In the genomic region with DNA sequence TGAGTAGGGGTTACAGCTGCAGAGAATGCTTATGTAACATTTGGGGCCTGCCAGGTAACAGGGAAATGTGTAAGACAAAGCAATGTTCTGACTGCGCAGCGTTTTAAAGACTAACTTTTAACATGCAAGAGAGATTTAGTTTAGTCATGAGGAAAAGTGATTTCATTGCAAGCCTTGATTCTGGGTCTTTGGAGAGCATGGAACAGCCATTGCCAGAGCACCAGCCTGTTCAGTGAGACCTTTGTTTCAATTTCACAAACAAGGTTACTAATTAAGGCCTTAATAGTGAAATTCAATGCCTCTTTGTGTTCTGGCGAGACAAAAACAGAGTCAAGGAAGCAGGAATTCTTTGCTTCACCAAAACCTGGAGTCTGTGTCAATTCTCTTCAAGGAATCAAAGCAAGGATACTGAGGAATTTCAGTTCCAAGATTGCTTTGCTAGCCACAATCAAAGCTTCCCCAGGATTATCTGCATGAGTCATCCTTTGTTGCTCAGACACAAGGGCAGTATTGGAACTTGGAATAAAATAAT, we compare ENCODE assay signal across 11 cellular contexts. TPM values are rescaled to one million over a fixed set of nuclear protein-coding genes. Genes with fewer than 3 reads are reported as not detected.
DNase-seq lines count a peak whose midpoint lies in the region; ATAC-seq, FAIRE-seq and TF ChIP-seq lines count a peak whose summit lies in the region.
"Had no signal": no experiment of that assay in that cellular context is flagged by ENCODE, and none has a peak within 500 bp of the region (broad histone marks: within the 10 kb centered on the region; RNA-seq: fewer than 3 reads in every experiment).

No MANE protein-coding gene starts in this region.

- TF ChIP-seq POLR2A in gastrocnemius medialis (IDR thresholded peaks at IDR 0.05), result no peak
- TF ChIP-seq POLR2A in GM18505 (IDR thresholded peaks at IDR 0.05; ENCODE audit: borderline replicate concordance, extremely low read depth, insufficient read depth, insufficient read length), result no peak
- TF ChIP-seq POLR2A in lower leg skin (IDR thresholded peaks at IDR 0.05), result no peak
- no peak for TF ChIP-seq POLR2A in GM12892 (IDR thresholded peaks at IDR 0.05; ENCODE audit: low read depth, low read length)

- intact Hi-C loops in gastrocnemius medialis (cut with DNase I; ENCODE audit: low total_unique reads), result loop anchor here (5.0 to 10.0 kb wide), 3 partner anchors 55 to 917 kb away; a partner anchor contains a TSS
- intact Hi-C loops in lower leg skin (cut with DNase I; ENCODE audit: low total_unique reads), result no loop called here

- H3K9me3 ChIP-seq in GM23248 (ENCODE audit: low read depth) (no peaks in the 10 kb centered on the region), adipocyte (ENCODE audit: control insufficient read depth, low read length) (no peaks in the 10 kb centered on the region), gastrocnemius medialis (no peaks in the 10 kb centered on the region)
- H3K9me3 ChIP-seq: gastroesophageal sphincter had no signal

- WGBS in GM23248 (ENCODE audit: low coverage in 1 of 2, low lambda C conversion rate in 2 of 2, missing lambda C conversion rate in 2 of 2), 2 experiments, result 98 to 99% methylated on average over 3 of the region's 3 CpGs
- WGBS in lower leg skin, 2 donors, result 62 to 67% methylated on average over 3 of the region's 3 CpGs

- H3K4me3 ChIP-seq in GM23248 (no peak overlapping the region), adipocyte (ENCODE audit: low read length) (no peak overlapping the region), gastrocnemius medialis (no peak overlapping the region), lower leg skin (ENCODE audit: low read depth, poor library complexity, severe bottlenecking) (no peak overlapping the region)
- H3K4me3 ChIP-seq: gastroesophageal sphincter had no signal

- no peak for FAIRE-seq in GM12892 (lab: Jason Lieb, UNC)

- no peak overlapping the region for H3K4me2 ChIP-seq in GM23248 (ENCODE audit: unreplicated experiment)

- DNase-seq in GM23248, result peak; percentile 50
- DNase-seq in adipocyte (ENCODE audit: low read depth), result peak; percentile 31
- peak; percentile 70 for DNase-seq in globus pallidus (ENCODE audit: low spot score)
- DNase-seq in gastrocnemius medialis, result no peak
- DNase-seq in lower leg skin (ENCODE audit: low spot score in 2 of 2), result no peak
- no peak for DNase-seq in DMS53 treated with DMSO at 0.1 percent for 48 hours (lab: John Stamatoyannopoulos, UW; ENCODE audit: unreplicated experiment)
- DNase-seq in GM12892 (ENCODE audit: insufficient read length), result no peak
- DNase-seq: activated CD8-positive, alpha-beta T cell treated with anti-CD3 and anti-CD28 coated beads, Interleukin-2, amount 10 ng/mL, durations not matched to agents 7 days and 5 days; DND-41 had no signal

- no peaks in the 10 kb centered on the region for H3K79me2 ChIP-seq in GM23248 (ENCODE audit: insufficient read depth)

- in situ Hi-C loops in GM23248 (cut with MboI), result no loop called here
- in situ Hi-C loops in gastrocnemius medialis (cut with MboI; ENCODE audit: low sequenced_read_pairs in 4 of 4), result no loop called here

- ATAC-seq in gastrocnemius medialis, result no peak
- no peak for ATAC-seq in GM18505 (IDR thresholded peaks at IDR 0.05; ENCODE audit: unreplicated experiment)
- ATAC-seq: activated CD8-positive, alpha-beta T cell treated with anti-CD3 and anti-CD28 coated beads, Interleukin-2, amount 10 ng/mL, durations not matched to agents 7 days and 5 days; gastroesophageal sphincter had no signal

- H3K9ac ChIP-seq in GM23248 (no peak overlapping the region), adipocyte (ENCODE audit: low read length) (no peak overlapping the region)

- TF ChIP-seq CTCF in gastrocnemius medialis (IDR thresholded peaks at IDR 0.05 in 4 of 5, conservative IDR thresholded peaks at IDR 0.05 in 1 of 5), result no peak
- no peak for TF ChIP-seq CTCF in lower leg skin (IDR thresholded peaks at IDR 0.05)

- H3K27me3 ChIP-seq in GM23248 (replicated peaks; ENCODE audit: insufficient read depth), result no peaks in the 10 kb centered on the region
- H3K27me3 ChIP-seq in adipocyte (replicated peaks; ENCODE audit: control insufficient read depth, insufficient read depth, low read length), result no peaks in the 10 kb centered on the region
- H3K27me3 ChIP-seq in gastrocnemius medialis, result no peaks in the 10 kb centered on the region
- H3K27me3 ChIP-seq: gastroesophageal sphincter had no signal

- no peak overlapping the region for H2AFZ ChIP-seq in GM23248

- H3K4me1 ChIP-seq in GM23248 (ENCODE audit: insufficient read depth) (0 out of 2 replicates have a peak, but pooled peaks cover 2% of the 10 kb centered on the region), adipocyte (ENCODE audit: control insufficient read depth, insufficient read depth, low read length) (peaks cover 39% of the 10 kb centered on the region), gastrocnemius medialis (peaks cover 92 to 95% of the 10 kb centered on the region in 2 donors)

- H3K36me3 ChIP-seq in GM23248 (ENCODE audit: low read depth) (no peaks in the 10 kb centered on the region; the same call in 1 of the 2 replicates), adipocyte (ENCODE audit: control insufficient read depth, insufficient read depth, low read length, severe bottlenecking) (peaks cover 17% of the 10 kb centered on the region), gastrocnemius medialis (peaks cover 0 to 3% of the 10 kb centered on the region in 2 donors)

- no peaks in the 10 kb centered on the region for H3K9me2 ChIP-seq in GM23248 (ENCODE audit: insufficient read depth)

- no peaks in the 10 kb centered on the region for H3F3A ChIP-seq in GM23248 (ENCODE audit: insufficient read depth)

- H4K20me1 ChIP-seq in GM23248 (ENCODE audit: insufficient read depth), result no peaks in the 10 kb centered on the region

- no peak overlapping the region for H3K27ac ChIP-seq in GM23248
- peak overlapping the region; percentile 98 to 100 (median 98) for H3K27ac ChIP-seq in gastrocnemius medialis

RNA-seq across cellular contexts. Expression of a gene that starts 14.4 kb away (rescaled TPM):
- total RNA-seq in GM23248 (2014; rRNA removed; shearing (Covaris generic)), result not detected in 2 replicates
- polyA plus RNA-seq in GM23248 (2016; fragmentation: Nextera tagmentation; extraction: Ambion mirVana), result not detected in 2 replicates
- total RNA-seq in gastrocnemius medialis (1,000 to 10,000 TPM in 2 of 4 donors, 100 to 1,000 TPM in 2; 550 to 1,114 (median 879) TPM), lower leg skin (10 to 100 TPM in 1 of 4 donors, 1 to 10 TPM in 3; 4.0 to 19.7 (median 7.8) TPM)
- polyA plus RNA-seq in GM12892 (2012; ENCODE audit: missing spikeins), result 0.76 TPM
- total RNA-seq: activated CD8-positive, alpha-beta T cell treated with anti-CD3 and anti-CD28 coated beads, Interleukin-2, amount 10 ng/mL, durations not matched to agents 7 days and 5 days had no signal

RNA-seq across cellular contexts. Expression of a gene that starts 53.9 kb away (rescaled TPM):
- 20.2 and 24.3 TPM in 2 replicates for total RNA-seq in GM23248 (2014; rRNA removed; shearing (Covaris generic))
- 18.9 and 21.2 TPM in 2 replicates for polyA plus RNA-seq in GM23248 (2016; fragmentation: Nextera tagmentation; extraction: Ambion mirVana)
- 10 to 100 TPM in 3 of 4 donors, 1 to 10 TPM in 1; 8.0 to 15.7 (median 12.3) TPM for total RNA-seq in gastrocnemius medialis
- 10 to 100 TPM; 12.6 to 23.0 (median 21.2) TPM for total RNA-seq in lower leg skin
- 45.9 TPM for polyA plus RNA-seq in GM12892 (2012; ENCODE audit: missing spikeins)

Comparison
In these comparisons a context has a peak if more than half of its experiments do, and no peak if none do; other contexts are left out.
1. DNase-seq: peak in GM23248 (single experiment), adipocyte (single experiment) and globus pallidus (single experiment); none in gastrocnemius medialis (0 of 2), lower leg skin (0 of 2), DMS53 treated with DMSO at 0.1 percent for 48 hours (single experiment) and GM12892 (single experiment).
2. RNA of a gene that starts 14.4 kb away (total RNA-seq): 550 to 1,114 TPM in gastrocnemius medialis; 4.0 to 19.7 TPM in lower leg skin and not detected in GM23248; every median in the first group is over 10 times any median in the second.